20 cellular contexts compared by ENCODE assay signal in the genomic region with DNA sequence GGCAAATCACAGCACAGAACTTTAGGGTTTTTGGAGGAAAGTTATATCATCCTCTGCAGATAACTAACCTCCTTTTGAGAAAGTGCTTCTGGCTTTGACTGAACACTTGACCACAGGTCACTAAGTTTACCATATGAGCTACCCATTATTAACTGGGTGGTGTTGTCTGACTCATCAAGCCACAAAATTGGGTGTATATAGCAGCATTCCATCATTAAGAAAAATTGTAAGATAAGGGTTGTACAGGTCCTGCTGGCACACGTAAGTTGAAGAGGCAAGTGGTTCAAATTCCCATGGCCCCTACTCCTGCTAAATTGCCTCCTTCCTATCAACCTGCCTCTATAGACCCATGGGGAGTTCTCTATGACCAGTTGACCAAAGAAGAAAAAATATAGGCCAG. TPM values are rescaled to one million over a fixed set of nuclear protein-coding genes. Genes with fewer than 3 reads are reported as not detected.
DNase-seq lines count a peak whose midpoint lies in the region; ATAC-seq and TF ChIP-seq lines count a peak whose summit lies in the region.
"Had no signal": no experiment of that assay in that cellular context is flagged by ENCODE, and none has a peak within 500 bp of the region (broad histone marks: within the 10 kb centered on the region; RNA-seq: fewer than 3 reads in every experiment).

No MANE protein-coding gene starts in this region.

- no peaks in the 10 kb centered on the region for H3K79me2 ChIP-seq in mammary epithelial cell (ENCODE audit: insufficient read depth, low read length)

- no peak overlapping the region for H2AFZ ChIP-seq in mammary epithelial cell (ENCODE audit: low read depth, low read length)

- H3K27me3 Mint-ChIP-seq in osteocyte (ENCODE audit: unreplicated experiment): no peaks in the 10 kb centered on the region
- H3K27me3 Mint-ChIP-seq: B cell had no signal

- no peak overlapping the region for H3K9ac ChIP-seq in mammary epithelial cell (ENCODE audit: insufficient read depth, low read length)
- H3K9ac ChIP-seq: KMS-11 had no signal

- 56% methylated on average over 1 of the region's 1 CpG for WGBS in mammary epithelial cell (ENCODE audit: low coverage, missing lambda C conversion rate)
- WGBS in heart right ventricle, 2 donors: 91 to 100% methylated on average over 1 of the region's 1 CpG

- H3K4me3 ChIP-seq in mammary epithelial cell (replicated peaks in 1 of 3; ENCODE audit: insufficient read depth in 1 of 3, low read depth in 2 of 3, low read length in 3 of 3): no peak overlapping the region
- H3K4me3 ChIP-seq in breast epithelium: no peak overlapping the region
- no peak overlapping the region for H3K4me3 ChIP-seq in heart right ventricle

- H3K27ac ChIP-seq in mammary epithelial cell (ENCODE audit: insufficient read depth, low read depth, low read length) (no peak overlapping the region), breast epithelium (no peak overlapping the region), foreskin keratinocyte (no peak overlapping the region), heart right ventricle (no peak overlapping the region)
- H3K27ac ChIP-seq: 22Rv1, KMS-11, RWPE1 had no signal

- H3K9me3 ChIP-seq in mammary epithelial cell (replicated peaks; ENCODE audit: insufficient read depth, low read length) (no peaks in the 10 kb centered on the region), breast epithelium (no peaks in the 10 kb centered on the region), heart right ventricle (no peaks in the 10 kb centered on the region)

- peak overlapping the region; percentile 32 for H3K4me2 ChIP-seq in mammary epithelial cell (ENCODE audit: insufficient read depth, low read depth, low read length)
- H3K4me2 ChIP-seq: KMS-11 had no signal

- H3K4me1 ChIP-seq in mammary epithelial cell (ENCODE audit: insufficient read depth, low read length): peaks cover 10% of the 10 kb centered on the region
- H3K4me1 ChIP-seq in breast epithelium: no peaks in the 10 kb centered on the region
- H3K4me1 ChIP-seq in foreskin keratinocyte: peaks cover 10% of the 10 kb centered on the region
- H3K4me1 ChIP-seq in heart right ventricle: no peaks in the 10 kb centered on the region

- peaks cover 8% of the 10 kb centered on the region for H3K9me3 Mint-ChIP-seq in osteocyte (ENCODE audit: unreplicated experiment)

- ATAC-seq in foreskin keratinocyte (no peak), HG03439 (IDR thresholded peaks at IDR 0.05; ENCODE audit: unreplicated experiment) (no peak), heart right ventricle (no peak)

- H4K20me1 ChIP-seq in mammary epithelial cell (ENCODE audit: insufficient read depth, low read length): no peaks in the 10 kb centered on the region

- peaks cover 10% of the 10 kb centered on the region for H3K36me3 Mint-ChIP-seq in osteocyte (ENCODE audit: unreplicated experiment)

- CTCF ChIA-PET in mammary epithelial cell (lab: Charles Lee; ENCODE audit: low non-redundant PET): no interaction called here

- H3K27me3 ChIP-seq in mammary epithelial cell (ENCODE audit: insufficient read depth, low read length) (no peaks in the 10 kb centered on the region), breast epithelium (no peaks in the 10 kb centered on the region), foreskin keratinocyte (no peaks in the 10 kb centered on the region), heart right ventricle (no peaks in the 10 kb centered on the region)

- no peak overlapping the region for H3K27ac Mint-ChIP-seq in osteocyte (ENCODE audit: unreplicated experiment)
- H3K27ac Mint-ChIP-seq: B cell had no signal

- TF ChIP-seq CTCF in mammary epithelial cell (conservative IDR thresholded peaks at IDR 0.05 in 1 of 2, IDR thresholded peaks at IDR 0.05 in 1 of 2; ENCODE audit: extremely low read depth in 1 of 2, insufficient read depth in 1 of 2, low read depth in 1 of 2, low read length in 2 of 2) (no peak), breast epithelium (IDR thresholded peaks at IDR 0.05) (no peak), foreskin keratinocyte (conservative IDR thresholded peaks at IDR 0.05) (no peak), osteocyte (IDR thresholded peaks at IDR 0.05) (no peak), heart right ventricle (IDR thresholded peaks at IDR 0.05) (no peak)

- no peak overlapping the region for H3K4me3 Mint-ChIP-seq in osteocyte (ENCODE audit: unreplicated experiment)
- H3K4me3 Mint-ChIP-seq: B cell had no signal

- in situ Hi-C loops in mammary epithelial cell (cut with MboI; ENCODE audit: low sequenced_read_pairs in 2 of 2): no loop called here
- in situ Hi-C loops in G401 (cut with HindIII; ENCODE audit: low sequenced_read_pairs): no loop called here

- no peak for TF ChIP-seq POLR2A in breast epithelium (IDR thresholded peaks at IDR 0.05)

- no peaks in the 10 kb centered on the region for H3K36me3 ChIP-seq in mammary epithelial cell (ENCODE audit: insufficient read depth, low read length)
- no peaks in the 10 kb centered on the region for H3K36me3 ChIP-seq in breast epithelium
- peaks cover 0 to 10% (median 0%) of the 10 kb centered on the region in 9 donors for H3K36me3 ChIP-seq in heart right ventricle

- dilution Hi-C loops in mammary epithelial cell (cut with HindIII; ENCODE audit: low sequenced_read_pairs): no loop called here

- BruUV-seq in mammary epithelial cell (replicated peaks; lab: Mats Ljungman, UMichigan): no TSS peak

- DNase-seq in mammary epithelial cell (peak; percentile 40), breast epithelium (ENCODE audit: low spot score in 2 of 2) (no peak), RPMI7951 (ENCODE audit: low read depth) (peak; percentile 3), foreskin keratinocyte (peak; percentile 18 to 29), G401 (ENCODE audit: low spot score) (no peak), osteocyte (ENCODE audit: extremely low spot score, unreplicated experiment) (no peak), heart right ventricle (no peak)
- DNase-seq: COR-L47, DMS 273 treated with DMSO at 0.1 percent for 48 hours, DND-41, H7, NCI-H1417 treated with DMSO at 0.1 percent for 48 hours, NCI-H1930, NCI-H345, NCI-H524 treated with DMSO at 0.1 percent for 48 hours had no signal

- no peaks in the 10 kb centered on the region for H3K4me1 Mint-ChIP-seq in osteocyte (ENCODE audit: unreplicated experiment)
- H3K4me1 Mint-ChIP-seq: B cell had no signal

- intact Hi-C loops in mammary epithelial cell (cut with micrococcal nuclease) (no loop called here), breast epithelium (cut with DNase I; ENCODE audit: low total_unique reads) (no loop called here), heart right ventricle (cut with DNase I) (no loop called here)

RNA-seq across cellular contexts. Expression of a gene that starts 39.5 kb away (rescaled TPM):
- total RNA-seq in mammary epithelial cell (1 to 10 TPM; 5.2 to 9.4 TPM), breast epithelium (1 to 10 TPM; 3.8 to 6.9 (median 6.3) TPM), foreskin keratinocyte (7.2 and 9.1 TPM in 2 replicates), osteocyte (4.2 and 6.5 TPM in 2 replicates), heart right ventricle (10 to 100 TPM in 9 of 10 donors, 1 to 10 TPM in 1; 7.5 to 15.5 (median 12.1) TPM)
- polyA plus RNA-seq in mammary epithelial cell (5.2 TPM), foreskin keratinocyte (2.7 and 3.7 TPM in 2 replicates), heart right ventricle (1 to 10 TPM; 1.9 to 3.7 TPM)
- polyA minus RNA-seq in mammary epithelial cell: 11.2 TPM
- 4.3 and 5.5 TPM in 2 replicates for total RNA-seq in RPMI7951 (2014; rRNA removed; shearing (Covaris generic))
- total RNA-seq in G401 (2014; rRNA removed; shearing (Covaris generic)): 23.0 and 31.6 TPM in 2 replicates

RNA-seq across cellular contexts. Expression of a gene that starts 39.6 kb away (rescaled TPM):
- total RNA-seq in mammary epithelial cell (10 to 100 TPM in 1 of 2 donors, 1 to 10 TPM in 1; 8.7 to 12.9 TPM), breast epithelium (10 to 100 TPM; 19.7 to 30.7 (median 20.3) TPM), foreskin keratinocyte (7.7 and 7.8 TPM in 2 replicates), osteocyte (17.7 and 21.7 TPM in 2 replicates), heart right ventricle (10 to 100 TPM; 17.0 to 31.3 (median 24.4) TPM)
- polyA plus RNA-seq in mammary epithelial cell (13.1 TPM), foreskin keratinocyte (8.0 and 8.8 TPM in 2 replicates), heart right ventricle (10 to 100 TPM in 1 of 2 donors, 1 to 10 TPM in 1; 9.4 to 25.4 TPM)
- 0.21 TPM for polyA minus RNA-seq in mammary epithelial cell
- total RNA-seq in RPMI7951 (2014; rRNA removed; shearing (Covaris generic)): 8.8 and 9.0 TPM in 2 replicates
- total RNA-seq in G401 (2014; rRNA removed; shearing (Covaris generic)): 8.8 and 31.0 TPM in 2 replicates

RNA-seq across cellular contexts. Expression of a gene that starts 41.1 kb away (rescaled TPM):
- total RNA-seq in mammary epithelial cell (10 to 100 TPM; 19.6 to 35.2 TPM), breast epithelium (10 to 100 TPM; 35.7 to 54.3 (median 37.4) TPM), foreskin keratinocyte (12.7 and 14.9 TPM in 2 replicates), osteocyte (29.3 and 32.4 TPM in 2 replicates), heart right ventricle (10 to 100 TPM; 27.4 to 40.0 (median 34.4) TPM)
- polyA plus RNA-seq in mammary epithelial cell (6.3 TPM), foreskin keratinocyte (3.0 and 3.2 TPM in 2 replicates), heart right ventricle (10 to 100 TPM; 10.1 to 12.8 TPM)
- 8.7 TPM for polyA minus RNA-seq in mammary epithelial cell
- 19.3 and 21.6 TPM in 2 replicates for total RNA-seq in RPMI7951 (2014; rRNA removed; shearing (Covaris generic))
- 7.9 and 20.0 TPM in 2 replicates for total RNA-seq in G401 (2014; rRNA removed; shearing (Covaris generic))

Comparison
In these comparisons a context has a peak if more than half of its experiments do, and no peak if none do; other contexts are left out.
1. DNase-seq: peak in mammary epithelial cell (single experiment), RPMI7951 (single experiment) and foreskin keratinocyte (2 of 2); none in breast epithelium (0 of 2), G401 (single experiment), osteocyte (single experiment) and heart right ventricle (0 of 2).